Comparison of ENCODE assay signal across 13 cellular contexts in genomic region chr3:12884104-12884742, GRCh38. TPM values are rescaled to one million over a fixed set of nuclear protein-coding genes. Genes with fewer than 3 reads are reported as not detected.
A peak's percentile ranks its signal among the peaks of the same experiment; 100 is the strongest.
DNase-seq lines count a peak whose midpoint lies in the region; TF ChIP-seq lines count a peak whose summit lies in the region.
"Had no signal": no experiment of that assay in that cellular context is flagged by ENCODE, and none has a peak within 500 bp of the region (broad histone marks: within the 10 kb centered on the region; RNA-seq: fewer than 3 reads in every experiment).

No MANE protein-coding gene starts in this region.

- peak overlapping the region; percentile 64 for H3K27ac ChIP-seq in left ventricle myocardium inferior (replicated peaks)
- H3K27ac ChIP-seq: BLaER1 treated with 17β-estradiol and CSF1 and Interleukin-3, amounts not matched to agents 10 nM and 100 nM; SK-N-MC; skin epidermis had no signal

- H3K4me3 ChIP-seq in left ventricle myocardium inferior: no peak overlapping the region
- H3K4me3 ChIP-seq: BLaER1 treated with 17β-estradiol and CSF1 and Interleukin-3, amounts not matched to agents 10 nM and 100 nM; SK-N-MC; skin epidermis had no signal

- H3K36me3 ChIP-seq in left ventricle myocardium inferior: no peaks in the 10 kb centered on the region
- H3K36me3 ChIP-seq: BLaER1 treated with 17β-estradiol and CSF1 and Interleukin-3, amounts not matched to agents 10 nM and 100 nM had no signal

- H3K9me3 ChIP-seq in left ventricle myocardium inferior (replicated peaks): no peaks in the 10 kb centered on the region

- peak; percentile 55 for DNase-seq in EH (ENCODE audit: low read depth)
- DNase-seq in amygdala (lab: John Stamatoyannopoulos, UW): peak in 50 of 56 donors; percentile 10 to 81 (median 53)
- peak; percentile 55 for DNase-seq in left ventricle myocardium inferior
- DNase-seq in renal cortical epithelial cell (ENCODE audit: low read depth): peak; percentile 13
- DNase-seq in RKO (ENCODE audit: low spot score): no peak
- no peak for DNase-seq in NCI-H345 (lab: John Stamatoyannopoulos, UW)
- no peak for DNase-seq in effector CD4-positive, alpha-beta T cell
- DNase-seq in stimulated activated CD4-positive, alpha-beta T cell treated with anti-CD3 and anti-CD28 coated beads, Interleukin-1b, Interleukin-23, amount 100 ng/mL, for 48 hours: no peak
- DNase-seq: activated CD4-positive, alpha-beta memory T cell treated with anti-CD3 and anti-CD28 coated beads for 36 hours; NCI-H2081 treated with DMSO at 0.1 percent for 48 hours had no signal

- peaks cover 13% of the 10 kb centered on the region for H3K4me1 ChIP-seq in left ventricle myocardium inferior

- TF ChIP-seq CTCF in left ventricle myocardium inferior (IDR thresholded peaks at IDR 0.05; ENCODE audit: borderline replicate concordance): no peak

- peaks cover 10% of the 10 kb centered on the region for H3K27me3 ChIP-seq in left ventricle myocardium inferior (ENCODE audit: low read depth)

- intact Hi-C loops in left ventricle myocardium inferior (cut with micrococcal nuclease): no loop called here

RNA-seq across cellular contexts. Expression of gene RPL32, which starts 42.9 kb away (rescaled TPM):
- total RNA-seq in left ventricle myocardium inferior: 880 TPM
- total RNA-seq in renal cortical epithelial cell: 664 and 705 TPM in 2 replicates

Comparison
In these comparisons a context has a peak if more than half of its experiments do, and no peak if none do; other contexts are left out.
1. DNase-seq: peak in EH (single experiment), amygdala (50 of 56), left ventricle myocardium inferior (single experiment) and renal cortical epithelial cell (single experiment); none in RKO (single experiment), NCI-H345 (single experiment), effector CD4-positive, alpha-beta T cell (single experiment) and stimulated activated CD4-positive, alpha-beta T cell treated with anti-CD3 and anti-CD28 coated beads, Interleukin-1b, Interleukin-23, amount 100 ng/mL, for 48 hours (single experiment).